21 cellular contexts compared by ENCODE assay signal in genomic region chr15:85593809-85594441, GRCh38.
DNase-seq lines count a peak whose midpoint lies in the region; ATAC-seq, FAIRE-seq and TF ChIP-seq lines count a peak whose summit lies in the region.
"Had no signal": no experiment of that assay in that cellular context is flagged by ENCODE, and none has a peak within 500 bp of the region (broad histone marks: within the 10 kb centered on the region; RNA-seq: fewer than 3 reads in every experiment).

No MANE protein-coding gene starts in this region.

- H3K36me3 Mint-ChIP-seq in activated T-cell treated with anti-CD3 and anti-CD28 coated beads, Interleukin-2, amount 50 U/mL, for 24 hours (ENCODE audit: low read depth), result peaks cover 63% of the 10 kb centered on the region
- H3K36me3 Mint-ChIP-seq in natural killer cell, result peaks cover 2% of the 10 kb centered on the region
- H3K36me3 Mint-ChIP-seq in natural killer cell treated with Interleukin-12 subunit alpha and Interleukin-12 subunit beta and Interleukin-15 and Interleukin-18, amount 100 ng/mL, for 72 hours, result peaks cover under 1% of the 10 kb centered on the region
- peaks cover 81% of the 10 kb centered on the region for H3K36me3 Mint-ChIP-seq in activated T-helper 17 cell treated with anti-CD3 and anti-CD28 coated beads, Interleukin-2, amount 50 U/mL, for 72 hours (ENCODE audit: low read depth)

- no peaks in the 10 kb centered on the region for H3K9me3 ChIP-seq in gastrocnemius medialis
- H3K9me3 ChIP-seq in small intestine (ENCODE audit: control insufficient read depth, low read depth), result no peaks in the 10 kb centered on the region

- H3K4me1 Mint-ChIP-seq in activated T-cell treated with anti-CD3 and anti-CD28 coated beads, Interleukin-2, amount 50 U/mL, for 24 hours (ENCODE audit: low read depth), result peaks cover 77% of the 10 kb centered on the region
- peaks cover 41 to 48% of the 10 kb centered on the region in 2 donors for H3K4me1 Mint-ChIP-seq in natural killer cell
- peaks cover 29 to 37% of the 10 kb centered on the region in 2 donors for H3K4me1 Mint-ChIP-seq in natural killer cell treated with Interleukin-12 subunit alpha and Interleukin-12 subunit beta and Interleukin-15 and Interleukin-18, amount 100 ng/mL, for 72 hours (ENCODE audit: low read depth in 2 of 2)
- peaks cover 47% of the 10 kb centered on the region for H3K4me1 Mint-ChIP-seq in activated T-helper 17 cell treated with anti-CD3 and anti-CD28 coated beads, Interleukin-2, amount 50 U/mL, for 72 hours

- ATAC-seq in natural killer cell (no peak), gastrocnemius medialis (no peak)
- no peak for ATAC-seq in natural killer cell treated with Interleukin-12 subunit alpha and Interleukin-12 subunit beta and Interleukin-15 and Interleukin-18, amount 100 ng/mL, for 72 hours
- no peak for ATAC-seq in activated T-helper 17 cell treated with anti-CD3 and anti-CD28 coated beads, Interleukin-2, amount 50 U/mL, for 72 hours (replicated peaks)
- ATAC-seq: HCT116 had no signal

- no peak for TF ChIP-seq POLR2A in gastrocnemius medialis (IDR thresholded peaks at IDR 0.05)

- H3K4me3 Mint-ChIP-seq in activated T-cell treated with anti-CD3 and anti-CD28 coated beads, Interleukin-2, amount 50 U/mL, for 24 hours, result no peak overlapping the region
- H3K4me3 Mint-ChIP-seq in natural killer cell, result no peak overlapping the region
- H3K4me3 Mint-ChIP-seq in natural killer cell treated with Interleukin-12 subunit alpha and Interleukin-12 subunit beta and Interleukin-15 and Interleukin-18, amount 100 ng/mL, for 72 hours, result no peak overlapping the region
- H3K4me3 Mint-ChIP-seq in activated T-helper 17 cell treated with anti-CD3 and anti-CD28 coated beads, Interleukin-2, amount 50 U/mL, for 72 hours, result peak overlapping the region; percentile 30

- H3K36me3 ChIP-seq in gastrocnemius medialis (no peaks in the 10 kb centered on the region), small intestine (ENCODE audit: control insufficient read depth in 2 of 2, insufficient read depth in 2 of 2, low read length in 2 of 2) (peaks cover 0 to 10% of the 10 kb centered on the region in 2 donors)

- H3K27me3 ChIP-seq in gastrocnemius medialis, result no peaks in the 10 kb centered on the region
- H3K27me3 ChIP-seq in small intestine (ENCODE audit: control insufficient read depth in 2 of 2, insufficient read depth in 2 of 2, low read length in 2 of 2), result no peaks in the 10 kb centered on the region

- FAIRE-seq in small intestine (lab: Jason Lieb, UNC), result no peak
- FAIRE-seq: GM18507 had no signal

- WGBS in small intestine, 3 donors, result 68 to 80% (median 78%) methylated on average over 1 of the region's 1 CpG

- DNase-seq in activated T-cell treated with anti-CD3 and anti-CD28 coated beads, Interleukin-2, amount 50 U/mL, for 24 hours, result no peak
- DNase-seq in activated T-cell treated with anti-CD3 and anti-CD28 coated beads for 4 hours (no peak), natural killer cell (no peak), gastrocnemius medialis (no peak), COR-L47 (lab: John Stamatoyannopoulos, UW) (no peak), small intestine (no peak)
- DNase-seq in natural killer cell treated with Interleukin-12 subunit alpha and Interleukin-12 subunit beta and Interleukin-15 and Interleukin-18, amount 100 ng/mL, for 72 hours (ENCODE audit: low spot score), result no peak
- DNase-seq: 8988T, DMS53, Kasumi-1, NCI-H1092 treated with DMSO at 0.1 percent for 48 hours, NCI-H1436, NCI-H187, NCI-H2081 treated with DMSO at 0.1 percent for 48 hours, NCI-H2171, NCI-H226, NCI-H510A, NCI-H69 had no signal

- H3K27ac Mint-ChIP-seq in activated T-cell treated with anti-CD3 and anti-CD28 coated beads, Interleukin-2, amount 50 U/mL, for 24 hours, result peak overlapping the region; percentile 57
- H3K27ac Mint-ChIP-seq in natural killer cell, result peak overlapping the region; percentile 14 to 16
- H3K27ac Mint-ChIP-seq in natural killer cell treated with Interleukin-12 subunit alpha and Interleukin-12 subunit beta and Interleukin-15 and Interleukin-18, amount 100 ng/mL, for 72 hours, result no peak overlapping the region
- H3K27ac Mint-ChIP-seq in activated T-helper 17 cell treated with anti-CD3 and anti-CD28 coated beads, Interleukin-2, amount 50 U/mL, for 72 hours, result peak overlapping the region; percentile 38

- H3K27me3 Mint-ChIP-seq in activated T-cell treated with anti-CD3 and anti-CD28 coated beads, Interleukin-2, amount 50 U/mL, for 24 hours, result no peaks in the 10 kb centered on the region
- no peaks in the 10 kb centered on the region for H3K27me3 Mint-ChIP-seq in natural killer cell (ENCODE audit: low read depth in 2 of 2)
- H3K27me3 Mint-ChIP-seq in natural killer cell treated with Interleukin-12 subunit alpha and Interleukin-12 subunit beta and Interleukin-15 and Interleukin-18, amount 100 ng/mL, for 72 hours, result no peaks in the 10 kb centered on the region
- no peaks in the 10 kb centered on the region for H3K27me3 Mint-ChIP-seq in activated T-helper 17 cell treated with anti-CD3 and anti-CD28 coated beads, Interleukin-2, amount 50 U/mL, for 72 hours

- in situ Hi-C loops in gastrocnemius medialis (cut with MboI; ENCODE audit: low sequenced_read_pairs in 4 of 4), result loop anchor here in 1 of 4 donors (25.0 kb wide), 1 partner anchor 243 kb away; no protein-coding TSS in a partner anchor

- no peak overlapping the region for H3K4me3 ChIP-seq in gastrocnemius medialis
- no peak overlapping the region for H3K4me3 ChIP-seq in small intestine (ENCODE audit: low read depth in 1 of 2, low read length in 2 of 2)

- intact Hi-C loops in natural killer cell (cut with micrococcal nuclease), result no loop called here
- intact Hi-C loops in gastrocnemius medialis (cut with DNase I; ENCODE audit: low total_unique reads), result no loop called here

- TF ChIP-seq CTCF in natural killer cell (IDR thresholded peaks at IDR 0.05), result no peak
- TF ChIP-seq CTCF in gastrocnemius medialis (IDR thresholded peaks at IDR 0.05 in 4 of 5, conservative IDR thresholded peaks at IDR 0.05 in 1 of 5), result no peak

- no peaks in the 10 kb centered on the region for H3K9me3 Mint-ChIP-seq in activated T-cell treated with anti-CD3 and anti-CD28 coated beads, Interleukin-2, amount 50 U/mL, for 24 hours
- no peaks in the 10 kb centered on the region for H3K9me3 Mint-ChIP-seq in natural killer cell
- no peaks in the 10 kb centered on the region for H3K9me3 Mint-ChIP-seq in natural killer cell treated with Interleukin-12 subunit alpha and Interleukin-12 subunit beta and Interleukin-15 and Interleukin-18, amount 100 ng/mL, for 72 hours
- H3K9me3 Mint-ChIP-seq in activated T-helper 17 cell treated with anti-CD3 and anti-CD28 coated beads, Interleukin-2, amount 50 U/mL, for 72 hours, result no peaks in the 10 kb centered on the region

- H3K4me1 ChIP-seq in gastrocnemius medialis (peaks cover 84 to 91% of the 10 kb centered on the region in 2 donors), small intestine (ENCODE audit: control insufficient read depth in 2 of 2, insufficient read depth in 1 of 2, low read depth in 1 of 2, low read length in 1 of 2) (peaks cover 0 to 3% of the 10 kb centered on the region in 2 donors)

- H3K27ac ChIP-seq in gastrocnemius medialis (peak overlapping the region; percentile 12 to 73 (median 42)), small intestine (ENCODE audit: low read depth in 1 of 2, low read length in 1 of 2) (no peak overlapping the region)

Comparison
In these comparisons a context has a peak if more than half of its experiments do, and no peak if none do; other contexts are left out.
1. H3K27ac Mint-ChIP-seq: peak in activated T-cell treated with anti-CD3 and anti-CD28 coated beads, Interleukin-2, amount 50 U/mL, for 24 hours (single experiment), natural killer cell (2 of 2) and activated T-helper 17 cell treated with anti-CD3 and anti-CD28 coated beads, Interleukin-2, amount 50 U/mL, for 72 hours (single experiment); none in natural killer cell treated with Interleukin-12 subunit alpha and Interleukin-12 subunit beta and Interleukin-15 and Interleukin-18, amount 100 ng/mL, for 72 hours (0 of 2).
2. H3K27ac ChIP-seq: peak in gastrocnemius medialis (4 of 4); none in small intestine (0 of 2).